10 cellular contexts compared by ENCODE assay signal in the genomic region with DNA sequence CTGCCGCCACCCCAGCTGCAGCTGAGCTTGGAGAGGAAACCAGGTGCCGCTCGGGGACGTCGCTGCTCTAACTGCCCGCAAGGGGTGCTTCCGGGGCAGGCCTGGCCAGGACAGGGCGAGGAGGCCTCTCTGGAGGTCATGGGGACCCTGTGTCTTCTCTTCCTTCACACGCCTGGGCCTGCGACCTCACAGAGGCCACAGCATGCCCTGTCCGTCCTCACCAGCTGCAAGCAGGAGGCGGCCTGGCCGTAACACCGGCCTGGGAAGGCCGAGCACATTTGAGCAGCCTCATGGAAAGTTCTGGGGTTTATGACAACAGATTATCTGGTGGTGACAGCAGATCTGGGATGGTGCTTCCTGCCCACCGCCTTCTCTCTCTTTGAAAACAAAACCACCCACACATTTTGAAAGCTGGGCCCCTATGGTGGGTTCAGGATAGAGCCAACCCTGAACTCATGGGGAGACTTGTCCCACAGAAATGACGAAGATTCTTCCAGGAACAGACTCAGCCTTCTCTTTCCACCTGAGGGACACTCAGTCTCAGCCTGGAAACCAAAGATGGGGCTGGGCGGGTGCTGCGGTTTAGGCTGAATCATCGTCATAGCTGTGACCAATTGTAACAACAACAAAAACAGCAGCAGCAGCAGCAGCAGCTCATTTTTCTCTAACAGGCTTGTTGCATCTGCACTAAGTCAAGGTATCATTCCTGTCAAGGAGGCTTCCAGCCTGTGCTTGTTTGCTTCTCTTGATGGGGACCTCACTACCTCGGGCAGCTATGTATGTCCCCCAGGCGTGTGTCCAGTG.
A peak's percentile ranks its signal among the peaks of the same experiment; 100 is the strongest.
DNase-seq lines count a peak whose midpoint lies in the region; ATAC-seq and FAIRE-seq lines count a peak whose summit lies in the region.
"Had no signal": no experiment of that assay in that cellular context is flagged by ENCODE, and none has a peak within 500 bp of the region (broad histone marks: within the 10 kb centered on the region; RNA-seq: fewer than 3 reads in every experiment).

No MANE protein-coding gene starts in this region.

- H2BK5ac ChIP-seq in mesenchymal stem cell (ENCODE audit: low read depth, low read length, poor library complexity, severe bottlenecking) = no peak overlapping the region

- H2AK5ac ChIP-seq in mesenchymal stem cell (ENCODE audit: low read length, severe bottlenecking) = no peak overlapping the region

- no peak overlapping the region for H2AFZ ChIP-seq in mesenchymal stem cell (ENCODE audit: low read depth, low read length)

- no peak overlapping the region for H2BK120ac ChIP-seq in mesenchymal stem cell (ENCODE audit: low read depth, low read length)

- H3K9me3 ChIP-seq in BLaER1 treated with 17β-estradiol and CSF1 and Interleukin-3, amounts not matched to agents 10 nM and 100 nM (replicated peaks in 1 of 11) = peaks cover 0 to 3% (median under 1%) of the 10 kb centered on the region in 11 experiments; a peak in 11 of 22 replicates
- peaks cover under 1% of the 10 kb centered on the region for H3K9me3 ChIP-seq in mesenchymal stem cell (ENCODE audit: control insufficient read depth, low read length)

- H2BK15ac ChIP-seq in mesenchymal stem cell (ENCODE audit: low read depth, poor library complexity, severe bottlenecking) = no peak overlapping the region

- H3K9ac ChIP-seq in BLaER1 treated with 17β-estradiol and CSF1 and Interleukin-3, amounts not matched to agents 10 nM and 100 nM = peak overlapping the region in 10 of 11 experiments; percentile 13 to 76 (median 68); a peak in 18 of 22 replicates
- H3K9ac ChIP-seq in mesenchymal stem cell (ENCODE audit: low read length) = no peak overlapping the region

- H3K27ac ChIP-seq in BLaER1 treated with 17β-estradiol and CSF1 and Interleukin-3, amounts not matched to agents 10 nM and 100 nM = peak overlapping the region in 10 of 11 experiments; percentile 61 to 85 (median 80); a peak in 21 of 22 replicates
- no peak overlapping the region for H3K27ac ChIP-seq in mesenchymal stem cell (ENCODE audit: low read length, poor library complexity, severe bottlenecking)
- H3K27ac ChIP-seq: epithelial cell of prostate had no signal

- no peak overlapping the region for H2BK12ac ChIP-seq in mesenchymal stem cell (ENCODE audit: low read length in 2 of 2)

- H4K91ac ChIP-seq in mesenchymal stem cell (ENCODE audit: low read length) = no peak overlapping the region

- peaks cover 0 to 43% (median 0%) of the 10 kb centered on the region in 11 experiments; a peak in 7 of 22 replicates for H3K27me3 ChIP-seq in BLaER1 treated with 17β-estradiol and CSF1 and Interleukin-3, amounts not matched to agents 10 nM and 100 nM
- H3K27me3 ChIP-seq in mesenchymal stem cell (ENCODE audit: control insufficient read depth in 1 of 2, insufficient read depth in 1 of 2, low read length in 2 of 2) = peaks cover 30 to 73% of the 10 kb centered on the region in 2 experiments

- H3K36me3 ChIP-seq in BLaER1 treated with 17β-estradiol and CSF1 and Interleukin-3, amounts not matched to agents 10 nM and 100 nM = no peaks in the 10 kb centered on the region
- no peaks in the 10 kb centered on the region for H3K36me3 ChIP-seq in mesenchymal stem cell (ENCODE audit: control insufficient read depth in 1 of 2, insufficient read depth in 2 of 2, low read depth in 1 of 2, low read length in 2 of 2)

- WGBS in mesenchymal stem cell = 85% methylated on average over 22 of the region's 22 CpGs

- H3K23ac ChIP-seq in mesenchymal stem cell (ENCODE audit: low read length in 2 of 2) = no peak overlapping the region

- DNase-seq in RCC 7860 (ENCODE audit: low spot score) (peak; percentile 64), mesenchymal stem cell (peak; percentile 25), superior temporal gyrus (ENCODE audit: extremely low spot score) (no peak)
- DNase-seq in activated T-helper 9 cell treated with anti-CD3 and anti-CD28 coated beads, Interleukin-2, amount 50 U/mL, for 16 hours (ENCODE audit: low read depth) = peak; percentile 53
- DNase-seq: NCI-H187 treated with DMSO at 0.1 percent for 48 hours had no signal

- H3K4me3 ChIP-seq in BLaER1 treated with 17β-estradiol and CSF1 and Interleukin-3, amounts not matched to agents 10 nM and 100 nM = peak overlapping the region in 2 of 10 experiments; percentile 5 to 30; a peak in 3 of 20 replicates
- no peak overlapping the region for H3K4me3 ChIP-seq in mesenchymal stem cell (ENCODE audit: insufficient read depth in 1 of 2, low read depth in 1 of 2, low read length in 2 of 2)

- peak overlapping the region; percentile 77 to 98 (median 83) for H3K4me2 ChIP-seq in BLaER1 treated with 17β-estradiol and CSF1 and Interleukin-3, amounts not matched to agents 10 nM and 100 nM
- H3K4me2 ChIP-seq in mesenchymal stem cell (ENCODE audit: low read length, poor library complexity, severe bottlenecking) = no peak overlapping the region

- peak; percentile 70 for FAIRE-seq in RCC 7860 (lab: Jason Lieb, UNC)

- no peaks in the 10 kb centered on the region for H3K79me1 ChIP-seq in mesenchymal stem cell (replicated peaks; ENCODE audit: low read length, poor library complexity, severe bottlenecking)

- no peak overlapping the region for H3K4ac ChIP-seq in mesenchymal stem cell (ENCODE audit: low read depth in 1 of 2, low read length in 2 of 2)

- ATAC-seq in HG02642 (IDR thresholded peaks at IDR 0.05; ENCODE audit: poor library complexity, unreplicated experiment) (no peak), GM19023 (IDR thresholded peaks at IDR 0.05; ENCODE audit: unreplicated experiment) (no peak), HG03196 (IDR thresholded peaks at IDR 0.05; ENCODE audit: unreplicated experiment) (no peak)

- H4K20me1 ChIP-seq in BLaER1 treated with 17β-estradiol and CSF1 and Interleukin-3, amounts not matched to agents 10 nM and 100 nM = peaks cover 0 to 14% (median 0%) of the 10 kb centered on the region in 11 experiments; a peak in 1 of 22 replicates

- no peak overlapping the region for H4K8ac ChIP-seq in mesenchymal stem cell (ENCODE audit: low read length)

- H3K4me1 ChIP-seq in BLaER1 treated with 17β-estradiol and CSF1 and Interleukin-3, amounts not matched to agents 10 nM and 100 nM = peaks cover 50 to 100% (median 93%) of the 10 kb centered on the region in 10 experiments
- peaks cover 17% of the 10 kb centered on the region for H3K4me1 ChIP-seq in mesenchymal stem cell (ENCODE audit: control insufficient read depth, insufficient read depth, low read depth, low read length)

- H3K18ac ChIP-seq in mesenchymal stem cell (ENCODE audit: low read depth in 1 of 2, low read length in 2 of 2) = no peak overlapping the region

- H3K14ac ChIP-seq in mesenchymal stem cell (ENCODE audit: low read length in 2 of 2) = no peak overlapping the region
